8 cellular contexts compared by ENCODE assay signal in genomic region chr17:17044846-17045561, GRCh38. TPM values are rescaled to one million over a fixed set of nuclear protein-coding genes. Genes with fewer than 3 reads are reported as not detected.
DNase-seq lines count a peak whose midpoint lies in the region; ATAC-seq and TF ChIP-seq lines count a peak whose summit lies in the region.

No MANE protein-coding gene starts in this region.

- H3K4me1 ChIP-seq in esophagus muscularis mucosa = peaks cover 64 to 76% (median 68%) of the 10 kb centered on the region in 4 donors
- H3K4me1 ChIP-seq in naive thymus-derived CD4-positive, alpha-beta T cell (ENCODE audit: control insufficient read depth in 2 of 2, insufficient read depth in 2 of 2, low read length in 2 of 2) = peaks cover 44 to 49% of the 10 kb centered on the region in 2 donors

- peak overlapping the region; percentile 81 to 98 (median 96) for H3K4me3 Mint-ChIP-seq in IgD-negative memory B cell
- H3K4me3 Mint-ChIP-seq in T-helper 1 cell treated with Interleukin-12 subunit alpha and Interleukin-12 subunit beta and Interleukin-4 antibody, amounts not matched to agents 30 μg/mL and 1 μg/mL, for 36 hours = peak overlapping the region; percentile 94
- peak overlapping the region; percentile 88 to 96 (median 94) for H3K4me3 Mint-ChIP-seq in naive thymus-derived CD4-positive, alpha-beta T cell

- H3K9me3 ChIP-seq in esophagus muscularis mucosa = no peaks in the 10 kb centered on the region
- no peaks in the 10 kb centered on the region for H3K9me3 ChIP-seq in naive thymus-derived CD4-positive, alpha-beta T cell (ENCODE audit: control insufficient read depth in 2 of 3, low read length in 3 of 3)

- no peaks in the 10 kb centered on the region for H3K27me3 ChIP-seq in esophagus muscularis mucosa
- H3K27me3 ChIP-seq in naive thymus-derived CD4-positive, alpha-beta T cell (ENCODE audit: control insufficient read depth in 2 of 2, insufficient read depth in 2 of 2, low read length in 2 of 2) = no peaks in the 10 kb centered on the region

- H3K36me3 ChIP-seq in esophagus muscularis mucosa = no peaks in the 10 kb centered on the region
- H3K36me3 ChIP-seq in naive thymus-derived CD4-positive, alpha-beta T cell (ENCODE audit: control insufficient read depth in 2 of 3, insufficient read depth in 3 of 3, low read length in 3 of 3) = no peaks in the 10 kb centered on the region

- peak overlapping the region; percentile 59 to 93 (median 82) for H3K27ac Mint-ChIP-seq in IgD-negative memory B cell
- H3K27ac Mint-ChIP-seq in T-helper 1 cell treated with Interleukin-12 subunit alpha and Interleukin-12 subunit beta and Interleukin-4 antibody, amounts not matched to agents 30 μg/mL and 1 μg/mL, for 36 hours = no peak overlapping the region
- H3K27ac Mint-ChIP-seq in naive thymus-derived CD4-positive, alpha-beta T cell = peak overlapping the region; percentile 36 to 95 (median 82)

- H3K36me3 Mint-ChIP-seq in IgD-negative memory B cell = no peaks in the 10 kb centered on the region
- H3K36me3 Mint-ChIP-seq in T-helper 1 cell treated with Interleukin-12 subunit alpha and Interleukin-12 subunit beta and Interleukin-4 antibody, amounts not matched to agents 30 μg/mL and 1 μg/mL, for 36 hours (ENCODE audit: low read depth) = no peaks in the 10 kb centered on the region
- H3K36me3 Mint-ChIP-seq in naive thymus-derived CD4-positive, alpha-beta T cell = peaks cover 0 to 6% (median 0%) of the 10 kb centered on the region in 5 donors

- no peak for TF ChIP-seq POLR2A in esophagus muscularis mucosa (IDR thresholded peaks at IDR 0.05; ENCODE audit: low read depth)

- DNase-seq in ELF-1 (ENCODE audit: low read depth, low spot score) (peak; percentile 37), esophagus muscularis mucosa (ENCODE audit: extremely low spot score) (no peak), HEK293T (ENCODE audit: extremely low spot score) (no peak)
- no peak for DNase-seq in naive thymus-derived CD4-positive, alpha-beta T cell

- no peaks in the 10 kb centered on the region for H3K27me3 Mint-ChIP-seq in IgD-negative memory B cell
- H3K27me3 Mint-ChIP-seq in T-helper 1 cell treated with Interleukin-12 subunit alpha and Interleukin-12 subunit beta and Interleukin-4 antibody, amounts not matched to agents 30 μg/mL and 1 μg/mL, for 36 hours (ENCODE audit: low read depth) = no peaks in the 10 kb centered on the region
- peaks cover 0 to 4% (median 0%) of the 10 kb centered on the region in 5 donors for H3K27me3 Mint-ChIP-seq in naive thymus-derived CD4-positive, alpha-beta T cell

- no peak for ATAC-seq in naive thymus-derived CD4-positive, alpha-beta T cell
- ATAC-seq in HG03159 (IDR thresholded peaks at IDR 0.05; ENCODE audit: unreplicated experiment) = no peak
- no peak for ATAC-seq in HG03354 (IDR thresholded peaks at IDR 0.05; ENCODE audit: poor library complexity, severe bottlenecking, unreplicated experiment)

- H3K4me3 ChIP-seq in esophagus muscularis mucosa = peak overlapping the region; percentile 59 to 85 (median 75)
- peak overlapping the region; percentile 58 for H3K4me3 ChIP-seq in naive thymus-derived CD4-positive, alpha-beta T cell (ENCODE audit: low read length)

- H3K4me1 Mint-ChIP-seq in IgD-negative memory B cell = peaks cover 46 to 62% (median 50%) of the 10 kb centered on the region in 3 donors
- peaks cover 56% of the 10 kb centered on the region for H3K4me1 Mint-ChIP-seq in T-helper 1 cell treated with Interleukin-12 subunit alpha and Interleukin-12 subunit beta and Interleukin-4 antibody, amounts not matched to agents 30 μg/mL and 1 μg/mL, for 36 hours (ENCODE audit: low read depth)
- H3K4me1 Mint-ChIP-seq in naive thymus-derived CD4-positive, alpha-beta T cell = peaks cover 51 to 76% (median 70%) of the 10 kb centered on the region in 7 donors

- H3K27ac ChIP-seq in esophagus muscularis mucosa (replicated peaks in 1 of 4) = peak overlapping the region; percentile 79 to 89 (median 82)
- H3K27ac ChIP-seq in naive thymus-derived CD4-positive, alpha-beta T cell (ENCODE audit: low read depth, low read length) = peak overlapping the region; percentile 67

- CTCF ChIA-PET in naive thymus-derived CD4-positive, alpha-beta T cell (lab: Charles Lee) = interaction anchor here (0.7 to 0.8 kb wide), 2 partner anchors 25 to 88 kb away, joined by 3 read pairs; no protein-coding TSS in a partner anchor
- CTCF ChIA-PET in HEK293T (lab: Yijun Ruan, JAX) = interaction anchor here (0.6 kb wide), 1 partner anchor 906 kb away, joined by 3 read pairs; no protein-coding TSS in a partner anchor

- TF ChIP-seq EP300 in esophagus muscularis mucosa (IDR thresholded peaks at IDR 0.05) = no peak

- intact Hi-C loops in esophagus muscularis mucosa (cut with DNase I) = loop anchor here (5.0 kb wide), 1 partner anchor 192 kb away; the partner anchor contains the start of gene FLCN
- intact Hi-C loops in naive thymus-derived CD4-positive, alpha-beta T cell (cut with micrococcal nuclease) = loop anchor here (5.0 to 10.0 kb wide), 3 partner anchors 43 to 432 kb away; partner anchors contain the start of gene MED9 (in 2 of the 2)

- no peaks in the 10 kb centered on the region for H3K9me3 Mint-ChIP-seq in IgD-negative memory B cell
- no peaks in the 10 kb centered on the region for H3K9me3 Mint-ChIP-seq in T-helper 1 cell treated with Interleukin-12 subunit alpha and Interleukin-12 subunit beta and Interleukin-4 antibody, amounts not matched to agents 30 μg/mL and 1 μg/mL, for 36 hours
- no peaks in the 10 kb centered on the region for H3K9me3 Mint-ChIP-seq in naive thymus-derived CD4-positive, alpha-beta T cell

- 5% methylated on average over 6 of the region's 6 CpGs for WGBS in esophagus muscularis mucosa

- POLR2A ChIA-PET in naive thymus-derived CD4-positive, alpha-beta T cell (lab: Charles Lee) = no interaction called here
- POLR2A ChIA-PET in HEK293T (lab: Yijun Ruan, JAX) = interaction anchor here (0.9 to 1.6 kb wide), 4 partner anchors 9 to 17 kb away, joined by 3 to 5 read pairs (median 4); no protein-coding TSS in a partner anchor

- no peak for TF ChIP-seq CTCF in esophagus muscularis mucosa (IDR thresholded peaks at IDR 0.05)

TF ChIP-seq in HEK293T, 16 proteins besides CTCF, POLR2A, EP300 and RAD21:
- TF ChIP-seq NFRKB (IDR thresholded peaks at IDR 0.05) (no peak), CTBP1 (IDR thresholded peaks at IDR 0.05; ENCODE audit: borderline replicate concordance) (no peak), PKNOX1 (IDR thresholded peaks at IDR 0.05) (no peak), LEF1 (IDR thresholded peaks at IDR 0.05; ENCODE audit: borderline replicate concordance) (no peak), BHLHE40 (IDR thresholded peaks at IDR 0.05; ENCODE audit: borderline replicate concordance) (no peak), SUZ12 (IDR thresholded peaks at IDR 0.05) (no peak), HDGF (IDR thresholded peaks at IDR 0.05; ENCODE audit: borderline replicate concordance) (no peak), TARDBP (IDR thresholded peaks at IDR 0.05) (no peak), ARNT (IDR thresholded peaks at IDR 0.05) (no peak), FOXK2 (IDR thresholded peaks at IDR 0.05) (no peak), FOXM1 (IDR thresholded peaks at IDR 0.05; ENCODE audit: borderline replicate concordance) (no peak)

RNA-seq across cellular contexts. Expression of gene MPRIP, which starts 2.7 kb away (rescaled TPM):
- 14.4 TPM for polyA plus RNA-seq in IgD-negative memory B cell
- 100 to 1,000 TPM; 108 to 194 (median 129) TPM for total RNA-seq in esophagus muscularis mucosa
- total RNA-seq in naive thymus-derived CD4-positive, alpha-beta T cell = 100 to 1,000 TPM; 191 to 259 (median 199) TPM
- 10 to 100 TPM; 18.6 to 30.0 TPM for polyA plus RNA-seq in naive thymus-derived CD4-positive, alpha-beta T cell
